In genomic region chr13:113970810-113971470, GRCh38 we compare ENCODE assay signal across 12 cellular contexts. TPM values are rescaled to one million over a fixed set of nuclear protein-coding genes. Genes with fewer than 3 reads are reported as not detected.
A peak's percentile ranks its signal among the peaks of the same experiment; 100 is the strongest.
DNase-seq lines count a peak whose midpoint lies in the region; ATAC-seq and TF ChIP-seq lines count a peak whose summit lies in the region.
"Had no signal": no experiment of that assay in that cellular context is flagged by ENCODE, and none has a peak within 500 bp of the region (broad histone marks: within the 10 kb centered on the region; RNA-seq: fewer than 3 reads in every experiment).

No MANE protein-coding gene starts in this region.

- in situ Hi-C loops in astrocyte of the cerebellum (cut with HindIII; ENCODE audit: low sequenced_read_pairs), result loop anchor here (5.0 kb wide), 1 partner anchor 86 kb away; no protein-coding TSS in a partner anchor

- no peaks in the 10 kb centered on the region for H3K4me1 Mint-ChIP-seq in osteocyte (ENCODE audit: unreplicated experiment)

- H3K27me3 Mint-ChIP-seq in osteocyte (ENCODE audit: unreplicated experiment), result no peaks in the 10 kb centered on the region
- H3K27me3 Mint-ChIP-seq: dendritic cell treated with granulocyte-macrophage colony-stimulating factor and Interleukin-4, amounts not matched to agents 40 ng/mL and 50 ng/mL, for 4 days had no signal

- TF ChIP-seq EP300 in sigmoid colon (IDR thresholded peaks at IDR 0.05), result peak in 1 of 4 donors; percentile 31

- TF ChIP-seq POLR2A in sigmoid colon (IDR thresholded peaks at IDR 0.05), result no peak

- peaks cover 19% of the 10 kb centered on the region for H3K36me3 Mint-ChIP-seq in osteocyte (ENCODE audit: unreplicated experiment)

- ATAC-seq in left ventricle myocardium superior, result peak; percentile 90
- ATAC-seq: CD8-positive, alpha-beta T cell; K562 had no signal

- no peak overlapping the region for H3K4me3 ChIP-seq in H7 (ENCODE audit: insufficient read depth, low read depth, low read length)
- H3K4me3 ChIP-seq in astrocyte of the cerebellum (ENCODE audit: low read depth, low read length), result no peak overlapping the region
- no peak overlapping the region for H3K4me3 ChIP-seq in sigmoid colon
- H3K4me3 ChIP-seq: K562 had no signal

- no peaks in the 10 kb centered on the region for H3K9me3 Mint-ChIP-seq in osteocyte (ENCODE audit: unreplicated experiment)
- H3K9me3 Mint-ChIP-seq: CD8-positive, alpha-beta T cell; dendritic cell treated with granulocyte-macrophage colony-stimulating factor and Interleukin-4, amounts not matched to agents 40 ng/mL and 50 ng/mL, for 4 days had no signal

- H3K36me3 ChIP-seq in H7 (replicated peaks; ENCODE audit: control insufficient read depth, insufficient read depth, low read length), result no peaks in the 10 kb centered on the region
- H3K36me3 ChIP-seq in sigmoid colon, result peaks cover 0 to 22% (median 8%) of the 10 kb centered on the region in 4 donors

- H3K27ac ChIP-seq in sigmoid colon, result peak overlapping the region; percentile 66 to 89 (median 76)

- no peak overlapping the region for H3K4me3 Mint-ChIP-seq in osteocyte (ENCODE audit: unreplicated experiment)
- H3K4me3 Mint-ChIP-seq: CD8-positive, alpha-beta T cell; dendritic cell treated with granulocyte-macrophage colony-stimulating factor and Interleukin-4, amounts not matched to agents 40 ng/mL and 50 ng/mL, for 4 days had no signal

- H3K27me3 ChIP-seq in H7 (ENCODE audit: control insufficient read depth, insufficient read depth, low read length) (no peaks in the 10 kb centered on the region), sigmoid colon (no peaks in the 10 kb centered on the region)

- no peak overlapping the region for H3K27ac Mint-ChIP-seq in osteocyte (ENCODE audit: unreplicated experiment)
- H3K27ac Mint-ChIP-seq: dendritic cell treated with granulocyte-macrophage colony-stimulating factor and Interleukin-4, amounts not matched to agents 40 ng/mL and 50 ng/mL, for 4 days had no signal

- intact Hi-C loops in left ventricle myocardium superior (cut with micrococcal nuclease) (no loop called here), sigmoid colon (cut with DNase I) (no loop called here)

- 38 to 80% methylated on average over 19 of the region's 19 CpGs for WGBS in sigmoid colon, 2 donors

- TF ChIP-seq CTCF in astrocyte of the cerebellum (IDR thresholded peaks at IDR 0.05; ENCODE audit: low read depth, low read length, missing control alignments), result no peak
- no peak for TF ChIP-seq CTCF in sigmoid colon (IDR thresholded peaks at IDR 0.05)
- TF ChIP-seq CTCF in osteocyte (IDR thresholded peaks at IDR 0.05), result no peak

- peak; percentile 70 for DNase-seq in H7
- DNase-seq in astrocyte of the cerebellum (ENCODE audit: low read depth), result peak; percentile 73
- DNase-seq in left ventricle myocardium superior, result peak; percentile 85
- DNase-seq in sigmoid colon, result peak; percentile 86
- DNase-seq in NCI-H1930 (lab: John Stamatoyannopoulos, UW), result no peak
- DNase-seq in T-helper 9 cell, result no peak
- no peak for DNase-seq in activated gamma-delta T cell treated with Interleukin-2 at 50 U/mL for 16 hours
- DNase-seq in osteocyte (ENCODE audit: extremely low spot score, unreplicated experiment), result no peak
- DNase-seq: NCI-H524 treated with DMSO at 0.1 percent for 48 hours had no signal

- peaks cover 0 to 19% (median 18%) of the 10 kb centered on the region in 4 donors for H3K4me1 ChIP-seq in sigmoid colon

- H3K9me3 ChIP-seq in sigmoid colon, result no peaks in the 10 kb centered on the region

RNA-seq across cellular contexts. Expression of gene C13orf46, which starts 2.9 kb away (rescaled TPM):
- not detected in 2 replicates for total RNA-seq in H7 (2014; rRNA removed; shearing (Covaris generic))
- 0.37 TPM for total RNA-seq in left ventricle myocardium superior
- 10 to 100 TPM in 1 of 4 donors, under 1 TPM in 2, not detected in 1; 0.71 to 11.9 (median 0.81) TPM for total RNA-seq in sigmoid colon
- polyA plus RNA-seq in sigmoid colon, result 1 to 10 TPM in 1 of 3 donors, under 1 TPM in 1, not detected in 1; 0.23 to 1.2 TPM
- 2.4 and 2.9 TPM in 2 replicates for total RNA-seq in osteocyte

Comparison
In these comparisons a context has a peak if more than half of its experiments do, and no peak if none do; other contexts are left out.
1. DNase-seq: peak in H7 (single experiment), astrocyte of the cerebellum (single experiment), left ventricle myocardium superior (single experiment) and sigmoid colon (single experiment); none in NCI-H1930 (0 of 2), T-helper 9 cell (single experiment), activated gamma-delta T cell treated with Interleukin-2 at 50 U/mL for 16 hours (single experiment) and osteocyte (single experiment).